ENCODE assay signal across 21 cellular contexts in the genomic region with DNA sequence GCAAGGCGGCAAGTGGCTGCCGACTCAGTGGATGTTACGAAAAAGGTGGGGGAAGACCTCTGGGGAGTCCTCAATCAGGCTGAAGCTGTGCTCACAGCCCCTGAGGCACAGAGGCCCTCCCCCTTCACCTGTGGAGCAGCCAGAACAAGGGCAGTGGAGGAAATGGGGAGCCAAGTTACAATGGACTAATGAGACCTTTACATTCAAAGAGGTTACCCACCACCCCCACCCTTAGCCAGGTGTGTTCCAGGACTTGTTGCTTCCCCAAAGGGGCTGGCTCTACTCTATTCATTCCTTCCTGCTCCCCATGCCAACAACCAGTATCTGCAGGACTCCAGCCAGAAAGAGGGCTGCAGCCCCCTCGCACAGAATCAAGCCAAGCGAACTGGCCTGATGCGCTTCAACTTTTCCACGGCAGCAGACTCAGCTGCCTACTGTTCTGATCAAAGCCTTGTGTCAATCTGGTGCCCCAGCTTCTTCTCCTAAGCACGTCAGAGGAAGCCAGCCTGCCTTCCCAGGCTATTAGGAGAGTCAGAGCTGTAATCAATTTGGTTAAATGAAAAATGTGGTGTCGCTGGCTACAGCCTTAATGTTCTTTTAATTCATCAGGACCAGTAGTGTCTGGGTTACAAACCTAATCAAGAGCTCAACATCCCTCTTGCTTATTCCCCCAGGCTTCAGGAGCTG. TPM values are rescaled to one million over a fixed set of nuclear protein-coding genes. Genes with fewer than 3 reads are reported as not detected.
"Had no signal": no experiment of that assay in that cellular context is flagged by ENCODE, and none has a peak within 500 bp of the region (broad histone marks: within the 10 kb centered on the region; RNA-seq: fewer than 3 reads in every experiment).

No MANE protein-coding gene starts in this region.

- H3K4me3 ChIP-seq: gastrocnemius medialis, heart right ventricle, left lung, uterus had no signal

- H3K36me3 ChIP-seq: brain microvascular endothelial cell, gastrocnemius medialis, heart right ventricle, left lung, uterus had no signal

- H3K9me3 ChIP-seq: gastrocnemius medialis, heart right ventricle, left lung, uterus had no signal

- FAIRE-seq: keratinocyte, TTC549 had no signal

- DNase-seq: activated B cell treated with CpG ODN at 0.5 μM for 24 hours; activated CD4-positive, alpha-beta T cell treated with anti-CD3 and anti-CD28 coated beads, Interleukin-2, amount 10 ng/mL, durations not matched to agents 24 days and 14 days; activated CD8-positive, alpha-beta memory T cell treated with anti-CD3 and anti-CD28 coated beads, Interleukin-2, amount 50 U/mL, for 4 hours; activated CD8-positive, alpha-beta T cell treated with anti-CD3 and anti-CD28 coated beads, Interleukin-2, amount 10 ng/mL, durations not matched to agents 7 days and 5 days; activated gamma-delta T cell treated with Interleukin-2 at 50 U/mL for 16 hours; activated T-cell treated with anti-CD3 and anti-CD28 coated beads, Interleukin-2, amount 50 U/mL, for 48 hours; amygdala; brain microvascular endothelial cell; effector memory CD4-positive, alpha-beta T cell; gastrocnemius medialis; heart right ventricle; left lung; naive thymus-derived CD8-positive, alpha-beta T cell; stimulated activated CD4-positive, alpha-beta T cell treated with anti-CD3 and anti-CD28 coated beads, Interleukin-2, amount 100 ng/mL, for 48 hours; uterus had no signal

- ATAC-seq: activated CD8-positive, alpha-beta T cell treated with anti-CD3 and anti-CD28 coated beads, Interleukin-2, amount 10 ng/mL, durations not matched to agents 7 days and 5 days; gastrocnemius medialis; heart right ventricle; left lung; naive thymus-derived CD8-positive, alpha-beta T cell; stimulated activated memory B cell treated with anti-CD40 and anti-IgM and Interleukin-4, amounts not matched to agents 10 μg/mL and 1 μg/mL and 100 μg/mL, for 72 hours had no signal

- H3K27ac ChIP-seq: brain microvascular endothelial cell, gastrocnemius medialis, heart right ventricle, left lung, uterus had no signal

RNA-seq across cellular contexts. Expression of gene SYT2, which starts 1.8 kb away (rescaled TPM):
- total RNA-seq: activated B cell treated with CpG ODN at 0.5 μM for 24 hours; activated CD4-positive, alpha-beta T cell treated with anti-CD3 and anti-CD28 coated beads, Interleukin-2, amount 10 ng/mL, durations not matched to agents 24 days and 14 days; activated CD8-positive, alpha-beta T cell treated with anti-CD3 and anti-CD28 coated beads, Interleukin-2, amount 10 ng/mL, durations not matched to agents 7 days and 5 days; fibroblast of lung; gastrocnemius medialis; naive thymus-derived CD8-positive, alpha-beta T cell; posterior vena cava; T-helper 2 cell treated with Interferon-gamma antibody and Interleukin-4, amounts not matched to agents 100 ng/mL and 5 ng/mL, for 36 hours had no signal
- polyA plus RNA-seq: keratinocyte had no signal
